ENCODE assay signal across 8 cellular contexts in genomic region chr17:34998205-34998604, GRCh38. TPM values are rescaled to one million over a fixed set of nuclear protein-coding genes. Genes with fewer than 3 reads are reported as not detected.
DNase-seq lines count a peak whose midpoint lies in the region; ATAC-seq and TF ChIP-seq lines count a peak whose summit lies in the region.

No MANE protein-coding gene starts in this region.

- ATAC-seq in GM19467 (IDR thresholded peaks at IDR 0.05; ENCODE audit: unreplicated experiment) (peak; percentile 63), GM21515 (IDR thresholded peaks at IDR 0.05; ENCODE audit: unreplicated experiment) (no peak)

- no peak overlapping the region for H4K8ac ChIP-seq in mesendoderm (ENCODE audit: low read depth, low read length)

- H3K9me3 ChIP-seq in effector memory CD4-positive, alpha-beta T cell (ENCODE audit: control insufficient read depth, low read length), result no peaks in the 10 kb centered on the region

- H3K4me1 ChIP-seq in effector memory CD4-positive, alpha-beta T cell (ENCODE audit: control insufficient read depth, insufficient read depth, low read length, poor library complexity, severe bottlenecking), result no peaks in the 10 kb centered on the region
- no peaks in the 10 kb centered on the region for H3K4me1 ChIP-seq in mesendoderm (ENCODE audit: control insufficient read depth, low read depth, low read length)

- H3K9ac ChIP-seq in mesendoderm (ENCODE audit: low read length), result no peak overlapping the region

- H3K56ac ChIP-seq in mesendoderm (ENCODE audit: low read length), result no peak overlapping the region

- H3K27ac ChIP-seq in effector memory CD4-positive, alpha-beta T cell (ENCODE audit: insufficient read depth, low read length, poor library complexity, severe bottlenecking), result no peak overlapping the region
- no peak overlapping the region for H3K27ac ChIP-seq in mesendoderm (ENCODE audit: low read depth, low read length)

- H3K79me1 ChIP-seq in mesendoderm (ENCODE audit: low read length), result no peaks in the 10 kb centered on the region

- H2BK5ac ChIP-seq in mesendoderm (ENCODE audit: low read length), result no peak overlapping the region

- H2BK15ac ChIP-seq in mesendoderm (replicated peaks; ENCODE audit: low read depth), result no peak overlapping the region

- no peak overlapping the region for H3K23ac ChIP-seq in mesendoderm (ENCODE audit: low read length)

- POLR2A ChIA-PET in BJ (lab: Charles Lee), result no interaction called here

- H3K4me2 ChIP-seq in mesendoderm (ENCODE audit: low read length), result no peak overlapping the region

- TF ChIP-seq CTCF in BJ (IDR thresholded peaks at IDR 0.05; ENCODE audit: insufficient read depth, low read depth, low read length), result peak; percentile 90

- CTCF ChIA-PET in BJ (lab: Yijun Ruan, JAX), result interaction anchor here (1.0 to 9.2 kb wide), 3 partner anchors 92 to 133 kb away, joined by 4 to 90 read pairs (median 15); partner anchors contain the start of genes FNDC8 and RAD51D

- DNase-seq in BJ (ENCODE audit: low read depth), result no peak
- DNase-seq in NCI-H510A treated with DMSO at 0.1 percent for 48 hours (lab: John Stamatoyannopoulos, UW), result peak; percentile 50
- DNase-seq in activated CD8-positive, alpha-beta memory T cell treated with anti-CD3 and anti-CD28 coated beads for 4 hours (ENCODE audit: low read depth in 2 of 2), result peak; percentile 56
- DNase-seq in effector memory CD4-positive, alpha-beta T cell, result peak; percentile 64 to 69 (median 66)
- DNase-seq in mesendoderm, result peak; percentile 83
- peak; percentile 56 to 58 for DNase-seq in stimulated activated CD8-positive, alpha-beta memory T cell treated with anti-CD3 and anti-CD28 coated beads, Interleukin-15, amount 100 ng/mL, for 48 hours (ENCODE audit: low read depth in 2 of 2)

- no peak overlapping the region for H3K18ac ChIP-seq in mesendoderm (ENCODE audit: low read length)

- WGBS in mesendoderm (ENCODE audit: extremely low coverage, insufficient coverage, low lambda C conversion rate), result no CpG with 5 or more reads among the region's 5 CpGs

- H3K79me2 ChIP-seq in mesendoderm (ENCODE audit: control insufficient read depth, insufficient read depth, low read length), result no peaks in the 10 kb centered on the region

- no peak overlapping the region for H2BK120ac ChIP-seq in mesendoderm (ENCODE audit: low read depth, low read length)

- H3K4ac ChIP-seq in mesendoderm (ENCODE audit: low read depth, low read length), result no peak overlapping the region

- H4K5ac ChIP-seq in mesendoderm (ENCODE audit: low read length), result no peak overlapping the region

- H3K4me3 ChIP-seq in BJ (ENCODE audit: low read depth, low read length) (no peak overlapping the region), mesendoderm (ENCODE audit: low read length) (no peak overlapping the region)
- H3K4me3 ChIP-seq in effector memory CD4-positive, alpha-beta T cell (ENCODE audit: insufficient read depth, low read depth, low read length, poor library complexity, severe bottlenecking), result no peak overlapping the region

- H3K27me3 ChIP-seq in BJ (ENCODE audit: control insufficient read depth, insufficient read depth, low read length), result no peaks in the 10 kb centered on the region
- H3K27me3 ChIP-seq in effector memory CD4-positive, alpha-beta T cell (replicated peaks; ENCODE audit: control insufficient read depth, insufficient read depth, low read length, poor library complexity, severe bottlenecking), result no peaks in the 10 kb centered on the region
- no peaks in the 10 kb centered on the region for H3K27me3 ChIP-seq in mesendoderm (ENCODE audit: insufficient read depth, low read length, poor library complexity)

- no peak overlapping the region for H2AK5ac ChIP-seq in mesendoderm (ENCODE audit: low read length)

- H3K36me3 ChIP-seq in BJ (ENCODE audit: control insufficient read depth, insufficient read depth, low read length) (peaks cover 15% of the 10 kb centered on the region), mesendoderm (ENCODE audit: control insufficient read depth, insufficient read depth, low read length) (peaks cover 43% of the 10 kb centered on the region)
- H3K36me3 ChIP-seq in effector memory CD4-positive, alpha-beta T cell (ENCODE audit: control insufficient read depth, insufficient read depth, low read length), result peaks cover 22% of the 10 kb centered on the region

RNA-seq across cellular contexts. Expression of gene LIG3, which starts 17.9 kb away (rescaled TPM):
- polyA plus RNA-seq in BJ (2011; rRNA removed), result 24.0 and 31.1 TPM in 2 replicates
- polyA minus RNA-seq in BJ (2011; rRNA and poly(A)+ RNA removed), result 43.8 and 65.9 TPM in 2 replicates
- polyA plus RNA-seq in mesendoderm (2013, experiment 1 of 2), result 42.3 TPM
- 42.2 TPM for polyA plus RNA-seq in mesendoderm (2013, experiment 2 of 2)

RNA-seq across cellular contexts. Expression of gene ZNF830, which starts 36.9 kb away (rescaled TPM):
- 3.8 and 5.1 TPM in 2 replicates for polyA plus RNA-seq in BJ (2011; rRNA removed)
- 2.8 TPM in 2 replicates for polyA minus RNA-seq in BJ (2011; rRNA and poly(A)+ RNA removed)
- polyA plus RNA-seq in mesendoderm (2013, experiment 1 of 2), result 9.2 TPM
- polyA plus RNA-seq in mesendoderm (2013, experiment 2 of 2), result 9.9 TPM

RNA-seq across cellular contexts. Expression of gene CCT6B, which starts 36.9 kb away (rescaled TPM):
- 1.4 and 2.8 TPM in 2 replicates for polyA plus RNA-seq in BJ (2011; rRNA removed)
- polyA minus RNA-seq in BJ (2011; rRNA and poly(A)+ RNA removed), result 0.98 and 1.0 TPM in 2 replicates
- polyA plus RNA-seq in mesendoderm (2013, experiment 1 of 2), result 0.84 TPM
- 0.83 TPM for polyA plus RNA-seq in mesendoderm (2013, experiment 2 of 2)
